In genomic region chr2:65212619-65213018, GRCh38 we compare ENCODE assay signal across 18 cellular contexts. TPM values are rescaled to one million over a fixed set of nuclear protein-coding genes. Genes with fewer than 3 reads are reported as not detected.
A peak's percentile ranks its signal among the peaks of the same experiment; 100 is the strongest.
DNase-seq lines count a peak whose midpoint lies in the region; ATAC-seq and TF ChIP-seq lines count a peak whose summit lies in the region.
"Had no signal": no experiment of that assay in that cellular context is flagged by ENCODE, and none has a peak within 500 bp of the region (broad histone marks: within the 10 kb centered on the region; RNA-seq: fewer than 3 reads in every experiment).

No MANE protein-coding gene starts in this region.

- peak; percentile 90 for ATAC-seq in left colon
- peak; percentile 93 for ATAC-seq in mucosa of descending colon
- no peak for ATAC-seq in GM18873 (IDR thresholded peaks at IDR 0.05; ENCODE audit: low FRiP score, unreplicated experiment)
- ATAC-seq: CD8-positive, alpha-beta T cell had no signal

- DNase-seq in HEK293T (ENCODE audit: extremely low spot score) (no peak), left colon (no peak), mucosa of descending colon (no peak), transverse colon (no peak), AML-193 (lab: John Stamatoyannopoulos, UW) (no peak), NCI-H1930 (lab: John Stamatoyannopoulos, UW) (no peak)
- DNase-seq in activated CD4-positive, alpha-beta T cell treated with anti-CD3 and anti-CD28 coated beads, Interleukin-2, amount 50 U/mL, for 1 hour = no peak
- DNase-seq: 8988T; ACHN; Caco-2; Calu3; CD4-positive, alpha-beta T cell; CD8-positive, alpha-beta T cell; DMS79 treated with DMSO at 0.1 percent for 48 hours; GF-D8 had no signal

- H3K4me3 ChIP-seq in mucosa of descending colon = no peak overlapping the region
- no peak overlapping the region for H3K4me3 ChIP-seq in transverse colon
- H3K4me3 ChIP-seq: BLaER1 treated with 17β-estradiol and CSF1 and Interleukin-3, amounts not matched to agents 10 nM and 100 nM had no signal

- intact Hi-C loops in left colon (cut with DNase I, micrococcal nuclease) (no loop called here), mucosa of descending colon (cut with DNase I, micrococcal nuclease) (no loop called here), transverse colon (cut with DNase I; ENCODE audit: low total_unique reads) (no loop called here)

- TF ChIP-seq CTCF in mucosa of descending colon (IDR thresholded peaks at IDR 0.05) = no peak
- no peak for TF ChIP-seq CTCF in transverse colon (IDR thresholded peaks at IDR 0.05)

- H3K36me3 ChIP-seq in mucosa of descending colon (ENCODE audit: low read depth) = no peaks in the 10 kb centered on the region
- H3K36me3 ChIP-seq in transverse colon = no peaks in the 10 kb centered on the region
- H3K36me3 ChIP-seq: BLaER1 treated with 17β-estradiol and CSF1 and Interleukin-3, amounts not matched to agents 10 nM and 100 nM had no signal

- TF ChIP-seq POLR2A in transverse colon (IDR thresholded peaks at IDR 0.05) = no peak

- POLR2A ChIA-PET in HEK293T (lab: Yijun Ruan, JAX) = interaction anchor here (1.6 kb wide), 1 partner anchor 15 kb away, joined by 8 read pairs; the partner anchor contains the start of gene ACTR2

- H3K4me1 ChIP-seq in mucosa of descending colon (ENCODE audit: low read depth) (no peaks in the 10 kb centered on the region), transverse colon (peaks cover 0 to 13% (median 7%) of the 10 kb centered on the region in 4 donors)
- H3K4me1 ChIP-seq: Caco-2 had no signal

- in situ Hi-C loops in transverse colon (cut with MboI; ENCODE audit: low pct_ligation_motif_present in 1 of 4, low pct_unique_long_range_greater_than_20kb in 1 of 4, low sequenced_read_pairs in 3 of 4) = no loop called here

- H3K27me3 ChIP-seq in transverse colon = no peaks in the 10 kb centered on the region
- H3K27me3 ChIP-seq: BLaER1 treated with 17β-estradiol and CSF1 and Interleukin-3, amounts not matched to agents 10 nM and 100 nM had no signal

- peak overlapping the region in 3 of 4 donors; percentile 48 to 53 (median 49) for H3K27ac ChIP-seq in transverse colon
- H3K27ac ChIP-seq: BLaER1 treated with 17β-estradiol and CSF1 and Interleukin-3, amounts not matched to agents 10 nM and 100 nM; C4-2B had no signal

- TF ChIP-seq EP300 in transverse colon (IDR thresholded peaks at IDR 0.05; ENCODE audit: low read depth) = no peak

- no peaks in the 10 kb centered on the region for H3K9me3 ChIP-seq in mucosa of descending colon
- no peaks in the 10 kb centered on the region for H3K9me3 ChIP-seq in transverse colon
- H3K9me3 ChIP-seq: BLaER1 treated with 17β-estradiol and CSF1 and Interleukin-3, amounts not matched to agents 10 nM and 100 nM; Caco-2 had no signal

- CTCF ChIA-PET in HEK293T (lab: Yijun Ruan, JAX) = interaction anchor here (0.6 kb wide), 1 partner anchor 54 kb away, joined by 4 read pairs; no protein-coding TSS in a partner anchor

TF ChIP-seq in HEK293T, 16 proteins besides CTCF, POLR2A, EP300 and RAD21:
- TF ChIP-seq CTBP1 (IDR thresholded peaks at IDR 0.05; ENCODE audit: borderline replicate concordance) = no peak
- TF ChIP-seq FOXM1 (IDR thresholded peaks at IDR 0.05; ENCODE audit: borderline replicate concordance) = no peak
- TF ChIP-seq LEF1 (IDR thresholded peaks at IDR 0.05; ENCODE audit: borderline replicate concordance) = no peak
- TF ChIP-seq ZNF384 (IDR thresholded peaks at IDR 0.05) = no peak
- no peak for TF ChIP-seq ELF4 (IDR thresholded peaks at IDR 0.05)
- no peak for TF ChIP-seq SP1 (IDR thresholded peaks at IDR 0.05)
- TF ChIP-seq HDGF (IDR thresholded peaks at IDR 0.05; ENCODE audit: borderline replicate concordance) = no peak
- TF ChIP-seq, protein P1, sequence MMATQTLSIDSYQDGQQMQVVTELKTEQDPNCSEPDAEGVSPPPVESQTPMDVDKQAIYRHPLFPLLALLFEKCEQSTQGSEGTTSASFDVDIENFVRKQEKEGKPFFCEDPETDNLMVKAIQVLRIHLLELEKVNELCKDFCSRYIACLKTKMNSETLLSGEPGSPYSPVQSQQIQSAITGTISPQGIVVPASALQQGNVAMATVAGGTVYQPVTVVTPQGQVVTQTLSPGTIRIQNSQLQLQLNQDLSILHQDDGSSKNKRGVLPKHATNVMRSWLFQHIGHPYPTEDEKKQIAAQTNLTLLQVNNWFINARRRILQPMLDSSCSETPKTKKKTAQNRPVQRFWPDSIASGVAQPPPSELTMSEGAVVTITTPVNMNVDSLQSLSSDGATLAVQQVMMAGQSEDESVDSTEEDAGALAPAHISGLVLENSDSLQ (IDR thresholded peaks at IDR 0.05) = peak; percentile 52

RNA-seq across cellular contexts. Expression of gene ACTR2, which starts 15.0 kb away (rescaled TPM):
- total RNA-seq in left colon (100 to 1,000 TPM; 291 to 319 TPM), mucosa of descending colon (100 to 1,000 TPM; 235 to 273 (median 268) TPM), transverse colon (100 to 1,000 TPM in 1 of 4 donors, 10 to 100 TPM in 3; 56.9 to 123 (median 81.8) TPM)
